Comparison of ENCODE assay signal across 21 cellular contexts in genomic region chr15:74884428-74885223, GRCh38. TPM values are rescaled to one million over a fixed set of nuclear protein-coding genes. Genes with fewer than 3 reads are reported as not detected.
DNase-seq lines count a peak whose midpoint lies in the region; FAIRE-seq and TF ChIP-seq lines count a peak whose summit lies in the region.
"Had no signal": no experiment of that assay in that cellular context is flagged by ENCODE, and none has a peak within 500 bp of the region (broad histone marks: within the 10 kb centered on the region; RNA-seq: fewer than 3 reads in every experiment).

No MANE protein-coding gene starts in this region.

- H3K36me3 ChIP-seq in BLaER1 (no peaks in the 10 kb centered on the region), HEK293 (ENCODE audit: control insufficient read depth in 2 of 2, insufficient read depth in 1 of 2, low read length in 2 of 2) (no peaks in the 10 kb centered on the region), astrocyte (ENCODE audit: insufficient read depth, low read length) (no peaks in the 10 kb centered on the region), mesenchymal stem cell (ENCODE audit: control insufficient read depth in 1 of 2, insufficient read depth in 2 of 2, low read depth in 1 of 2, low read length in 2 of 2) (no peaks in the 10 kb centered on the region)
- H3K36me3 ChIP-seq: left ventricle myocardium inferior, sigmoid colon had no signal

- H3K4me1 ChIP-seq in BLaER1 (peaks cover 24% of the 10 kb centered on the region), HEK293 (ENCODE audit: control insufficient read depth, insufficient read depth, low read length) (peaks cover 4% of the 10 kb centered on the region; the same call in 1 of the 2 replicates), astrocyte (ENCODE audit: insufficient read depth, low read length) (peaks cover 15% of the 10 kb centered on the region), mesenchymal stem cell (ENCODE audit: control insufficient read depth, insufficient read depth, low read depth, low read length) (peaks cover 15% of the 10 kb centered on the region)

- DNase-seq in astrocyte (ENCODE audit: low read depth), result peak; percentile 58
- DNase-seq in mesenchymal stem cell, result no peak
- DNase-seq in NCI-H1436 treated with DMSO at 0.1 percent for 48 hours (lab: John Stamatoyannopoulos, UW), result no peak
- DNase-seq in DMS79 (lab: John Stamatoyannopoulos, UW), result no peak
- no peak for DNase-seq in substantia nigra (lab: John Stamatoyannopoulos, UW)
- no peak for DNase-seq in hepatic stellate cell (ENCODE audit: low spot score)
- DNase-seq: activated CD8-positive, alpha-beta memory T cell treated with anti-CD3 and anti-CD28 coated beads, Interleukin-2, amount 10 ng/mL, durations not matched to agents 7 days and 5 days; amniotic stem cell; cerebellar nuclear complex; left ventricle myocardium inferior; NCI-H146; NK-92 treated with Interleukin-12 subunit alpha and Interleukin-12 subunit beta, amount 100 ng/mL, for 24 hours; SHP77 treated with DMSO at 0.1 percent for 48 hours; sigmoid colon; stimulated activated CD4-positive, alpha-beta T cell treated with anti-CD3 and anti-CD28 coated beads, Interleukin-2, amount 100 ng/mL, for 24 hours had no signal

- no peak for TF ChIP-seq CTCF in HEK293 (tag by site-specific recombination; IDR thresholded peaks at IDR 0.05)
- no peak for TF ChIP-seq CTCF in astrocyte (IDR thresholded peaks at IDR 0.05; ENCODE audit: insufficient read depth, low read depth, low read length)

- H2BK15ac ChIP-seq in mesenchymal stem cell (ENCODE audit: low read depth, poor library complexity, severe bottlenecking), result no peak overlapping the region

- H3K4ac ChIP-seq in mesenchymal stem cell (ENCODE audit: low read depth in 1 of 2, low read length in 2 of 2), result no peak overlapping the region

- peaks cover 3% of the 10 kb centered on the region for H3K36me3 Mint-ChIP-seq in astrocyte (ENCODE audit: low read depth, unreplicated experiment)

- no peaks in the 10 kb centered on the region for H3K79me1 ChIP-seq in mesenchymal stem cell (replicated peaks; ENCODE audit: low read length, poor library complexity, severe bottlenecking)

- no peak overlapping the region for H2BK120ac ChIP-seq in mesenchymal stem cell (ENCODE audit: low read depth, low read length)

- no peak overlapping the region for H2BK5ac ChIP-seq in mesenchymal stem cell (ENCODE audit: low read depth, low read length, poor library complexity, severe bottlenecking)

- peak overlapping the region; percentile 76 for H2AK5ac ChIP-seq in mesenchymal stem cell (ENCODE audit: low read length, severe bottlenecking)

- H3K4me2 ChIP-seq in BLaER1 (peak overlapping the region; percentile 45), astrocyte (ENCODE audit: low read length) (peak overlapping the region; percentile 56), mesenchymal stem cell (ENCODE audit: low read length, poor library complexity, severe bottlenecking) (no peak overlapping the region)

- H3K4me1 Mint-ChIP-seq in astrocyte (ENCODE audit: low read depth, unreplicated experiment), result peaks cover 17% of the 10 kb centered on the region

- H4K20me1 ChIP-seq in BLaER1, result no peaks in the 10 kb centered on the region
- no peaks in the 10 kb centered on the region for H4K20me1 ChIP-seq in astrocyte (ENCODE audit: insufficient read depth, low read length)

- H3K4me3 ChIP-seq in BLaER1, result no peak overlapping the region
- H3K4me3 ChIP-seq in HEK293 (ENCODE audit: low read depth, low read length), result no peak overlapping the region
- H3K4me3 ChIP-seq in astrocyte (ENCODE audit: insufficient read depth, low read depth, low read length), result no peak overlapping the region
- no peak overlapping the region for H3K4me3 ChIP-seq in mesenchymal stem cell (ENCODE audit: insufficient read depth in 1 of 2, low read depth in 1 of 2, low read length in 2 of 2)
- H3K4me3 ChIP-seq: left ventricle myocardium inferior, sigmoid colon had no signal

- no peak for FAIRE-seq in astrocyte (lab: Jason Lieb, UNC)
- FAIRE-seq: frontal cortex, G401.6 had no signal

- 66% methylated on average over 3 of the region's 4 CpGs for WGBS in mesenchymal stem cell

- no peak overlapping the region for H3K23ac ChIP-seq in mesenchymal stem cell (ENCODE audit: low read length in 2 of 2)

- H3K27ac ChIP-seq in BLaER1 (no peak overlapping the region), HEK293 (ENCODE audit: extremely low read depth, low read depth, low read length) (no peak overlapping the region), astrocyte (ENCODE audit: low read depth, low read length) (no peak overlapping the region), mesenchymal stem cell (ENCODE audit: low read length, poor library complexity, severe bottlenecking) (peak overlapping the region; percentile 59), substantia nigra (ENCODE audit: low read depth, low read length, poor library complexity, severe bottlenecking) (no peak overlapping the region)
- H3K27ac ChIP-seq: left ventricle myocardium inferior, sigmoid colon had no signal

- H3K14ac ChIP-seq in mesenchymal stem cell (ENCODE audit: low read length in 2 of 2), result no peak overlapping the region

- no peaks in the 10 kb centered on the region for H3K79me2 ChIP-seq in astrocyte (ENCODE audit: insufficient read depth, low read length)

- H2BK12ac ChIP-seq in mesenchymal stem cell (ENCODE audit: low read length in 2 of 2), result no peak overlapping the region

- H3K9me3 ChIP-seq in BLaER1 (peaks cover 24% of the 10 kb centered on the region), HEK293 (ENCODE audit: control insufficient read depth, insufficient read depth, low read depth, low read length) (no peaks in the 10 kb centered on the region), astrocyte (ENCODE audit: insufficient read depth, low read depth, low read length) (peaks cover 5% of the 10 kb centered on the region), mesenchymal stem cell (ENCODE audit: control insufficient read depth, low read length) (no peaks in the 10 kb centered on the region)
- H3K9me3 ChIP-seq: sigmoid colon had no signal

- no peak overlapping the region for H3K18ac ChIP-seq in mesenchymal stem cell (ENCODE audit: low read depth in 1 of 2, low read length in 2 of 2)

- no peak overlapping the region for H4K91ac ChIP-seq in mesenchymal stem cell (ENCODE audit: low read length)

- H3K27me3 Mint-ChIP-seq in astrocyte (ENCODE audit: low read depth, unreplicated experiment), result no peaks in the 10 kb centered on the region
- H3K27me3 Mint-ChIP-seq: activated CD8-positive, alpha-beta memory T cell treated with anti-CD3 and anti-CD28 coated beads, Interleukin-2, amount 10 ng/mL, durations not matched to agents 7 days and 5 days had no signal

- H3K27ac Mint-ChIP-seq in astrocyte (ENCODE audit: unreplicated experiment), result peak overlapping the region; percentile 72
- H3K27ac Mint-ChIP-seq: activated CD8-positive, alpha-beta memory T cell treated with anti-CD3 and anti-CD28 coated beads, Interleukin-2, amount 10 ng/mL, durations not matched to agents 7 days and 5 days; T-helper 1 cell treated with Interleukin-12 subunit alpha and Interleukin-12 subunit beta and Interleukin-4 antibody, amounts not matched to agents 30 μg/mL and 1 μg/mL, for 36 hours; WTC11 had no signal

- H3K9ac ChIP-seq in BLaER1, result no peak overlapping the region
- H3K9ac ChIP-seq in astrocyte (ENCODE audit: low read length), result no peak overlapping the region
- H3K9ac ChIP-seq in mesenchymal stem cell (ENCODE audit: low read length), result no peak overlapping the region

- no peaks in the 10 kb centered on the region for H3K27me3 ChIP-seq in BLaER1
- H3K27me3 ChIP-seq in astrocyte (ENCODE audit: insufficient read depth, low read length), result no peaks in the 10 kb centered on the region
- no peaks in the 10 kb centered on the region for H3K27me3 ChIP-seq in mesenchymal stem cell (ENCODE audit: control insufficient read depth in 1 of 2, insufficient read depth in 1 of 2, low read length in 2 of 2)
- H3K27me3 ChIP-seq: sigmoid colon had no signal

- H3K4me3 Mint-ChIP-seq in astrocyte (ENCODE audit: unreplicated experiment), result no peak overlapping the region
- H3K4me3 Mint-ChIP-seq: activated CD8-positive, alpha-beta memory T cell treated with anti-CD3 and anti-CD28 coated beads, Interleukin-2, amount 10 ng/mL, durations not matched to agents 7 days and 5 days; T-helper 1 cell treated with Interleukin-12 subunit alpha and Interleukin-12 subunit beta and Interleukin-4 antibody, amounts not matched to agents 30 μg/mL and 1 μg/mL, for 36 hours; WTC11 had no signal

- no peak overlapping the region for H4K8ac ChIP-seq in mesenchymal stem cell (ENCODE audit: low read length)

- CTCF ChIA-PET in HEK293 (lab: Yijun Ruan, JAX), result interaction anchor here (0.6 to 2.0 kb wide), 5 partner anchors 17 to 525 kb away, joined by 3 to 9 read pairs (median 4); no protein-coding TSS in a partner anchor

- H3K9me3 Mint-ChIP-seq in astrocyte (ENCODE audit: unreplicated experiment), result no peaks in the 10 kb centered on the region

- POLR2A ChIA-PET in HEK293 (lab: Yijun Ruan, JAX), result interaction anchor here (1.4 to 1.8 kb wide), 2 partner anchors 11 to 17 kb away, joined by 4 to 7 read pairs; partner anchors contain the start of gene SCAMP2

- H2AFZ ChIP-seq in astrocyte (ENCODE audit: low read depth, low read length) (no peak overlapping the region), mesenchymal stem cell (ENCODE audit: low read depth, low read length) (no peak overlapping the region)

RNA-seq across cellular contexts. Expression of gene MPI, which starts 5.2 kb away (rescaled TPM):
- total RNA-seq in astrocyte, result 25.9 and 29.2 TPM in 2 replicates
- polyA plus RNA-seq in mesenchymal stem cell (2013, experiment 1 of 2), result 25.4 TPM
- polyA plus RNA-seq in mesenchymal stem cell (2013, experiment 2 of 2), result 25.0 TPM

RNA-seq across cellular contexts. Expression of gene SCAMP2, which starts 11.5 kb away (rescaled TPM):
- 56.4 and 58.7 TPM in 2 replicates for total RNA-seq in astrocyte
- 81.8 TPM for polyA plus RNA-seq in mesenchymal stem cell (2013, experiment 1 of 2)
- 78.8 TPM for polyA plus RNA-seq in mesenchymal stem cell (2013, experiment 2 of 2)

RNA-seq across cellular contexts. Expression of gene FAM219B, which starts 22.0 kb away (rescaled TPM):
- total RNA-seq in astrocyte, result 86.4 and 97.1 TPM in 2 replicates
- polyA plus RNA-seq in mesenchymal stem cell (2013, experiment 1 of 2), result 41.8 TPM
- polyA plus RNA-seq in mesenchymal stem cell (2013, experiment 2 of 2), result 44.0 TPM

RNA-seq across cellular contexts. Expression of gene ULK3, which starts 41.7 kb away (rescaled TPM):
- 14.2 and 15.6 TPM in 2 replicates for total RNA-seq in astrocyte
- 15.0 TPM for polyA plus RNA-seq in mesenchymal stem cell (2013, experiment 1 of 2)
- 14.2 TPM for polyA plus RNA-seq in mesenchymal stem cell (2013, experiment 2 of 2)

RNA-seq across cellular contexts. Expression of gene COX5A, which starts 53.2 kb away (rescaled TPM):
- total RNA-seq in astrocyte, result 192 and 207 TPM in 2 replicates
- 303 TPM for polyA plus RNA-seq in mesenchymal stem cell (2013, experiment 1 of 2)
- 324 TPM for polyA plus RNA-seq in mesenchymal stem cell (2013, experiment 2 of 2)
